In genomic region chr12:133023566-133023965, GRCh38 we compare ENCODE assay signal across 17 cellular contexts.
"Had no signal": no experiment of that assay in that cellular context is flagged by ENCODE, and none has a peak within 500 bp of the region (broad histone marks: within the 10 kb centered on the region; RNA-seq: fewer than 3 reads in every experiment).

No MANE protein-coding gene starts in this region.

- H3K4me3 Mint-ChIP-seq: activated CD4-positive, alpha-beta memory T cell treated with anti-CD3 and anti-CD28 coated beads for 36 hours; activated CD4-positive, alpha-beta T cell treated with anti-CD3 and anti-CD28 coated beads for 36 hours; activated CD8-positive, alpha-beta memory T cell treated with anti-CD3 and anti-CD28 coated beads, Interleukin-2, amount 10 ng/mL, durations not matched to agents 7 days and 5 days; activated naive CD4-positive, alpha-beta T cell treated with anti-CD3 and anti-CD28 coated beads, Interleukin-2, amount 10 ng/mL, durations not matched to agents 7 days and 5 days; natural killer cell treated with Interleukin-12 subunit alpha and Interleukin-12 subunit beta and Interleukin-15 and Interleukin-18, amount 100 ng/mL, for 72 hours; T-helper 1 cell treated with Interleukin-12 subunit alpha and Interleukin-12 subunit beta and Interleukin-4 antibody, amounts not matched to agents 30 μg/mL and 1 μg/mL, for 36 hours had no signal

- H3K4me1 Mint-ChIP-seq: activated CD4-positive, alpha-beta T cell treated with anti-CD3 and anti-CD28 coated beads for 36 hours; activated CD8-positive, alpha-beta memory T cell treated with anti-CD3 and anti-CD28 coated beads, Interleukin-2, amount 10 ng/mL, durations not matched to agents 7 days and 5 days; activated naive CD4-positive, alpha-beta T cell treated with anti-CD3 and anti-CD28 coated beads, Interleukin-2, amount 10 ng/mL, durations not matched to agents 7 days and 5 days had no signal

- H2AFZ ChIP-seq: hepatocyte had no signal

- H3K4me2 ChIP-seq: hepatocyte had no signal

- H3K27me3 ChIP-seq: cardiac muscle cell, colonic mucosa, hepatocyte had no signal

- H3K27ac ChIP-seq: cardiac muscle cell, colonic mucosa, hepatocyte had no signal

- DNase-seq: activated CD4-positive, alpha-beta memory T cell treated with anti-CD3 and anti-CD28 coated beads for 36 hours; activated CD4-positive, alpha-beta T cell treated with anti-CD3 and anti-CD28 coated beads for 36 hours; activated CD8-positive, alpha-beta memory T cell treated with anti-CD3 and anti-CD28 coated beads, Interleukin-2, amount 10 ng/mL, durations not matched to agents 7 days and 5 days; activated naive CD4-positive, alpha-beta T cell treated with anti-CD3 and anti-CD28 coated beads, Interleukin-2, amount 10 ng/mL, durations not matched to agents 7 days and 5 days; activated T-cell treated with anti-CD3 and anti-CD28 coated beads, Interleukin-2, amount 50 U/mL, for 1 hour; colonic mucosa; retina; stimulated activated CD4-positive, alpha-beta T cell treated with anti-CD3 and anti-CD28 coated beads, Interleukin-15, amount 100 ng/mL, for 24 hours; stimulated activated CD4-positive, alpha-beta T cell treated with anti-CD3 and anti-CD28 coated beads, Interleukin-4, amount 100 ng/mL, for 4 hours; stimulated activated CD8-positive, alpha-beta memory T cell treated with anti-CD3 and anti-CD28 coated beads, Interleukin-4, amount 100 ng/mL, for 48 hours; stimulated activated naive CD8-positive, alpha-beta T cell treated with anti-CD3 and anti-CD28 coated beads, Interleukin-15, Interleukin-2, amounts not matched to agents 100 U/mL and 50 U/mL, for 24 hours; trophoblast cell had no signal

- H3K4me1 ChIP-seq: colonic mucosa had no signal

- H3K36me3 ChIP-seq: cardiac muscle cell, colonic mucosa had no signal

- H3K27ac Mint-ChIP-seq: activated CD4-positive, alpha-beta memory T cell treated with anti-CD3 and anti-CD28 coated beads for 36 hours; activated CD4-positive, alpha-beta T cell treated with anti-CD3 and anti-CD28 coated beads for 36 hours; activated CD8-positive, alpha-beta memory T cell treated with anti-CD3 and anti-CD28 coated beads, Interleukin-2, amount 10 ng/mL, durations not matched to agents 7 days and 5 days; activated naive CD4-positive, alpha-beta T cell treated with anti-CD3 and anti-CD28 coated beads, Interleukin-2, amount 10 ng/mL, durations not matched to agents 7 days and 5 days; activated T-helper 2 cell treated with anti-CD3 and anti-CD28 coated beads, Interferon-gamma antibody, Interleukin-2, Interleukin-4, amounts not matched to agents 10 μg/mL and 5 μg/mL and 100 μg/mL, durations not matched to agents 14 hours and 24 hours and 36 hours; natural killer cell treated with Interleukin-12 subunit alpha and Interleukin-12 subunit beta and Interleukin-15 and Interleukin-18, amount 100 ng/mL, for 72 hours; T-helper 1 cell treated with Interleukin-12 subunit alpha and Interleukin-12 subunit beta and Interleukin-4 antibody, amounts not matched to agents 30 μg/mL and 1 μg/mL, for 36 hours had no signal

- H3K79me2 ChIP-seq: hepatocyte had no signal

- H3K4me3 ChIP-seq: cardiac muscle cell, colonic mucosa, hepatocyte had no signal

- H3K27me3 Mint-ChIP-seq: activated CD4-positive, alpha-beta memory T cell treated with anti-CD3 and anti-CD28 coated beads for 36 hours; activated CD4-positive, alpha-beta T cell treated with anti-CD3 and anti-CD28 coated beads for 36 hours; activated CD8-positive, alpha-beta memory T cell treated with anti-CD3 and anti-CD28 coated beads, Interleukin-2, amount 10 ng/mL, durations not matched to agents 7 days and 5 days; activated naive CD4-positive, alpha-beta T cell treated with anti-CD3 and anti-CD28 coated beads, Interleukin-2, amount 10 ng/mL, durations not matched to agents 7 days and 5 days; natural killer cell treated with Interleukin-12 subunit alpha and Interleukin-12 subunit beta and Interleukin-15 and Interleukin-18, amount 100 ng/mL, for 72 hours had no signal
